ENCODE assay signal across 11 cellular contexts in the genomic region with DNA sequence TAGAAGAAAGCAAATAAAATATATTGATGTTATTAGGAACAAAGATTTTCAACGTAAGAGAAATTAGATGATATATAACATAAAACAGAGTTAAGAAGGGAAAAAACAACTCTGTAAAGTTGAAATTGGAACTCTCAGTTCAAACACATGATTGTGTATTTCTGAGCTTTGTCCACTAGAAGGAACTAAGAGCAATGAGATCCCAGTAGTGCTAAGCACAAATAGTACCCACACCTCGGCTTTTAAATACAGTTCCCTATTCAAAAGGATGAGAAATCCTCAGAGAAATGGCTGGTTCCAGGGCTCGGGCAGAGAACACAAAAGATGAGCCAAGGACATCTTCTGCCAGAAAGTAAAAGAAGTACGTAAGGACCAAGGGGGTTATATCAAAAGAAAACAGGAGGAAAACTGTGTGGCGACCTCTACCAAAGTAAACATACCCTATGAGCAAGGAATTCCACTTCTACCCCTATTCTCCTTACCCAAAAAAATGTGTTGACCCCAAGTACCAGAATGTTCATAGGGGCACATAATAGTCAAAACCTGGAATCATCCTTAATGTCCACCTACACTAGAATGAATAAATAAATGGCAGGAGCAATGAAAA.
DNase-seq lines count a peak whose midpoint lies in the region; ATAC-seq and TF ChIP-seq lines count a peak whose summit lies in the region.
"Had no signal": no experiment of that assay in that cellular context is flagged by ENCODE, and none has a peak within 500 bp of the region (broad histone marks: within the 10 kb centered on the region; RNA-seq: fewer than 3 reads in every experiment).

No MANE protein-coding gene starts in this region.

- H3K4me3 Mint-ChIP-seq in activated naive CD8-positive, alpha-beta T cell treated with anti-CD3 and anti-CD28 coated beads, Interleukin-2, amount 50 U/mL, for 24 hours: no peak overlapping the region
- H3K4me3 Mint-ChIP-seq: central memory CD8-positive, alpha-beta T cell had no signal

- no peaks in the 10 kb centered on the region for H3K9me3 Mint-ChIP-seq in activated naive CD8-positive, alpha-beta T cell treated with anti-CD3 and anti-CD28 coated beads, Interleukin-2, amount 50 U/mL, for 24 hours
- H3K9me3 Mint-ChIP-seq: central memory CD8-positive, alpha-beta T cell had no signal

- DNase-seq in DMS153 treated with DMSO at 0.1 percent for 48 hours (lab: John Stamatoyannopoulos, UW; ENCODE audit: unreplicated experiment) (peak; percentile 9), DMS153 (lab: John Stamatoyannopoulos, UW) (no peak), RPMI7951 (ENCODE audit: low read depth) (peak; percentile 34), epithelial cell of proximal tubule (ENCODE audit: low read depth) (no peak), retinal pigment epithelial cell (ENCODE audit: low read depth) (no peak), C1 segment of cervical spinal cord (lab: John Stamatoyannopoulos, UW) (no peak)
- DNase-seq in activated naive CD8-positive, alpha-beta T cell treated with anti-CD3 and anti-CD28 coated beads, Interleukin-2, amount 50 U/mL, for 24 hours: no peak
- DNase-seq in stimulated activated CD4-positive, alpha-beta T cell treated with anti-CD3 and anti-CD28 coated beads, Interleukin-2, amount 100 ng/mL, for 24 hours: no peak
- DNase-seq: mesendoderm, NCI-H187 had no signal

- no peaks in the 10 kb centered on the region for H3K4me1 Mint-ChIP-seq in activated naive CD8-positive, alpha-beta T cell treated with anti-CD3 and anti-CD28 coated beads, Interleukin-2, amount 50 U/mL, for 24 hours
- H3K4me1 Mint-ChIP-seq: central memory CD8-positive, alpha-beta T cell had no signal

- no peak overlapping the region for H3K27ac Mint-ChIP-seq in activated naive CD8-positive, alpha-beta T cell treated with anti-CD3 and anti-CD28 coated beads, Interleukin-2, amount 50 U/mL, for 24 hours

- H3K27me3 Mint-ChIP-seq in activated naive CD8-positive, alpha-beta T cell treated with anti-CD3 and anti-CD28 coated beads, Interleukin-2, amount 50 U/mL, for 24 hours: peaks cover 13% of the 10 kb centered on the region

- H3K4me3 ChIP-seq in epithelial cell of proximal tubule (ENCODE audit: low read depth, low read length) (no peak overlapping the region), retinal pigment epithelial cell (ENCODE audit: low read length) (no peak overlapping the region)

- TF ChIP-seq CTCF in epithelial cell of proximal tubule (conservative IDR thresholded peaks at IDR 0.05; ENCODE audit: low read depth, low read length) (peak; percentile 43), retinal pigment epithelial cell (conservative IDR thresholded peaks at IDR 0.05; ENCODE audit: low read depth, low read length) (peak; percentile 35)

- no peak for ATAC-seq in activated naive CD8-positive, alpha-beta T cell treated with anti-CD3 and anti-CD28 coated beads, Interleukin-2, amount 50 U/mL, for 24 hours

- H3K36me3 Mint-ChIP-seq in activated naive CD8-positive, alpha-beta T cell treated with anti-CD3 and anti-CD28 coated beads, Interleukin-2, amount 50 U/mL, for 24 hours (ENCODE audit: low read depth): no peaks in the 10 kb centered on the region

Comparison
In these comparisons a context has a peak if more than half of its experiments do, and no peak if none do; other contexts are left out.
1. DNase-seq: peak in DMS153 treated with DMSO at 0.1 percent for 48 hours (single experiment) and RPMI7951 (single experiment); none in DMS153 (single experiment), epithelial cell of proximal tubule (single experiment), retinal pigment epithelial cell (single experiment), activated naive CD8-positive, alpha-beta T cell treated with anti-CD3 and anti-CD28 coated beads, Interleukin-2, amount 50 U/mL, for 24 hours (single experiment), stimulated activated CD4-positive, alpha-beta T cell treated with anti-CD3 and anti-CD28 coated beads, Interleukin-2, amount 100 ng/mL, for 24 hours (0 of 2) and C1 segment of cervical spinal cord (0 of 14).